In the genomic region with DNA sequence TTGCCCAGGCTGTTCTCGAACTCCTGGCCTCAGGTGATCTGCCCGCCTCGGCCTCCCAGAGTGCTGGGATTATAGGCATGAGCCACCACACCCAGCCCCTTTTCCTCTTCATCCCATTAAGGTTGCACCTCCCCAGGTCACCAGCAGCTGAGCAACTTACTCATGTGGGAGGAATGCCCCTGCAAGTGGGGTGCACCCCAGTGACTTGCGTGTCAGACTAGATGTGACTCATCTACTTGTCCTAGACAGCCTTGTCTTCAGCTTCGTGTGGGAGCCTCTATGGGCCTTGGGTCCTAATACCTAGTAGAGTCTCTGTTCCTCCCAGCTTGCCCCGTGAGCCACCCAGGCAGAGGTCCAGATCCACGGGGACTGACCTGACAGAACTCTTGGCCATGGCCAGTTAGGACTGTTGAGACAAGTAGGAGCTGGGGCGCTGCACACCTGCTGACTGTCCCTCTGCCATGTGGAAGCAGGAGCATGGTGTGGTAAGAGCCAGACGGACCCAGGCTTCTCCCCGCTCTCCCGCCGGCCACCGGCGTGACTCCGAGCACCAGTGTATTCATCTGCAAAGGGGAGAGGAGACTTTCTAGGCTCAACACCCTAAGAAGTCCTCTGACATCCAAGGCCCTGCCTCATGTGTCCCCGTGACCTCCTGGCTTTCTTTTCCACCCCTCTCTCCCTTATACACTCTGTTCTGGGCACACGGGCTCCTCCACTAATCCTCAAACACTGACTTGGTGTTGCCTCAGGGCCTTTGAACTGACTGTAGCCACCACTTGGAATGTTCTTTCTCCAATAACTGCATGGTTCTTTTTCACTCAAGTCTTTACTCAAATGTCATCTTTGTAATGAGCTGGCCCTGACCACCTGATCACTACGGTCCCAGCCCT, we compare ENCODE assay signal across 12 cellular contexts. TPM values are rescaled to one million over a fixed set of nuclear protein-coding genes. Genes with fewer than 3 reads are reported as not detected.
DNase-seq lines count a peak whose midpoint lies in the region; ATAC-seq and TF ChIP-seq lines count a peak whose summit lies in the region.
"Had no signal": no experiment of that assay in that cellular context is flagged by ENCODE, and none has a peak within 500 bp of the region (broad histone marks: within the 10 kb centered on the region; RNA-seq: fewer than 3 reads in every experiment).

No MANE protein-coding gene starts in this region.

- no peaks in the 10 kb centered on the region for H3K9me3 ChIP-seq in gastroesophageal sphincter

- no peak for TF ChIP-seq CTCF in foreskin fibroblast (IDR thresholded peaks at IDR 0.05; ENCODE audit: low read depth, low read length)
- TF ChIP-seq CTCF in gastroesophageal sphincter (IDR thresholded peaks at IDR 0.05) = no peak

- H3K27ac ChIP-seq in gastroesophageal sphincter = no peak overlapping the region

- H3K27me3 ChIP-seq in gastroesophageal sphincter = peaks cover 40% of the 10 kb centered on the region

- no peak for TF ChIP-seq EP300 in gastroesophageal sphincter (IDR thresholded peaks at IDR 0.05)

- no peak for TF ChIP-seq POLR2A in gastroesophageal sphincter (IDR thresholded peaks at IDR 0.05)

- peaks cover 0 to 8% (median 0%) of the 10 kb centered on the region in 3 donors for H3K4me1 ChIP-seq in gastroesophageal sphincter

- no peaks in the 10 kb centered on the region for H3K36me3 ChIP-seq in gastroesophageal sphincter

- H3K4me3 ChIP-seq in foreskin fibroblast (ENCODE audit: low read depth in 1 of 2, low read length in 2 of 2) = no peak overlapping the region
- H3K4me3 ChIP-seq in gastroesophageal sphincter = no peak overlapping the region
- H3K4me3 ChIP-seq: lung had no signal

- ATAC-seq in HG03108 (IDR thresholded peaks at IDR 0.05; ENCODE audit: unreplicated experiment) (no peak), HG03442 (IDR thresholded peaks at IDR 0.05; ENCODE audit: unreplicated experiment) (no peak), gastroesophageal sphincter (no peak)
- ATAC-seq: sciatic nerve had no signal

- DNase-seq in 8988T = peak; percentile 76
- peak; percentile 44 for DNase-seq in GM04504 (ENCODE audit: low read depth)
- DNase-seq in SW 1271 (lab: John Stamatoyannopoulos, UW) = peak; percentile 46 to 49
- peak; percentile 65 to 73 for DNase-seq in foreskin fibroblast
- DNase-seq in COLO668 (lab: John Stamatoyannopoulos, UW; ENCODE audit: unreplicated experiment) = no peak
- DNase-seq: activated effector memory CD4-positive, alpha-beta T cell treated with anti-CD3 and anti-CD28 coated beads, Interleukin-2, amount 50 U/mL, for 16 hours; T-helper 2 cell had no signal

- WGBS in gastroesophageal sphincter (ENCODE audit: low coverage in 1 of 2), 2 donors = 94 to 96% methylated on average over 9 of the region's 18 CpGs

RNA-seq across cellular contexts. Expression of gene CBX4, which starts 11.6 kb away (rescaled TPM):
- 10 to 100 TPM in 2 of 4 donors, 1 to 10 TPM in 2; 6.7 to 11.5 (median 10.0) TPM for total RNA-seq in gastroesophageal sphincter

RNA-seq across cellular contexts. Expression of gene CBX8, which starts 53.9 kb away (rescaled TPM):
- total RNA-seq in gastroesophageal sphincter = 10 to 100 TPM in 1 of 4 donors, 1 to 10 TPM in 2, under 1 TPM in 1; 0.40 to 10.6 (median 3.9) TPM
